ENCODE assay signal across 15 cellular contexts in genomic region chr10:36475746-36476145, GRCh38.
DNase-seq lines count a peak whose midpoint lies in the region; ATAC-seq and TF ChIP-seq lines count a peak whose summit lies in the region.
"Had no signal": no experiment of that assay in that cellular context is flagged by ENCODE, and none has a peak within 500 bp of the region (broad histone marks: within the 10 kb centered on the region; RNA-seq: fewer than 3 reads in every experiment).

No MANE protein-coding gene starts in this region.

- no peaks in the 10 kb centered on the region for H3K27me3 ChIP-seq in upper lobe of left lung

- POLR2A ChIA-PET in HEK293 (lab: Yijun Ruan, JAX) = no interaction called here

- H3K9me3 ChIP-seq in HEK293 (ENCODE audit: control insufficient read depth, insufficient read depth, low read depth, low read length) (no peaks in the 10 kb centered on the region), upper lobe of left lung (no peaks in the 10 kb centered on the region)
- H3K9me3 ChIP-seq: A549, HAP-1 had no signal

- no peak for TF ChIP-seq EP300 in upper lobe of left lung (IDR thresholded peaks at IDR 0.05)

- DNase-seq in NCI-H460 (ENCODE audit: extremely low read depth, low read depth) (peak; percentile 71), epithelial cell of esophagus (ENCODE audit: low read depth) (peak; percentile 30), upper lobe of left lung (no peak), hippocampal formation (lab: John Stamatoyannopoulos, UW) (no peak)
- DNase-seq: CD8-positive, alpha-beta T cell; COR-L47; DMS153; DMS79 treated with DMSO at 0.1 percent for 48 hours; EL; GOT3 had no signal

- H3K4me3 ChIP-seq in HEK293 (ENCODE audit: low read depth, low read length) (no peak overlapping the region), epithelial cell of esophagus (ENCODE audit: low read length) (no peak overlapping the region), upper lobe of left lung (no peak overlapping the region)
- H3K4me3 ChIP-seq: A549, HAP-1 had no signal

- no peak for ATAC-seq in HG02588 (IDR thresholded peaks at IDR 0.05; ENCODE audit: unreplicated experiment)
- ATAC-seq in upper lobe of left lung (ENCODE audit: low FRiP score in 2 of 2) = no peak
- ATAC-seq: A549; CD8-positive, alpha-beta T cell had no signal

- H3K36me3 ChIP-seq in HEK293 (ENCODE audit: control insufficient read depth in 2 of 2, insufficient read depth in 1 of 2, low read length in 2 of 2) (no peaks in the 10 kb centered on the region), upper lobe of left lung (no peaks in the 10 kb centered on the region)
- H3K36me3 ChIP-seq: HAP-1 had no signal

- no peak overlapping the region for H3K27ac ChIP-seq in HEK293 (ENCODE audit: extremely low read depth, low read depth, low read length)
- H3K27ac ChIP-seq in upper lobe of left lung = no peak overlapping the region
- H3K27ac ChIP-seq: A549, HL-60 had no signal

- H3K4me1 ChIP-seq in HEK293 (ENCODE audit: control insufficient read depth, insufficient read depth, low read length) = no peaks in the 10 kb centered on the region
- no peaks in the 10 kb centered on the region for H3K4me1 ChIP-seq in upper lobe of left lung
- H3K4me1 ChIP-seq: A549, HAP-1 had no signal

- 97 to 100% methylated on average over 1 of the region's 1 CpG for WGBS in upper lobe of left lung, 2 donors

- CTCF ChIA-PET in HEK293 (lab: Yijun Ruan, JAX) = no interaction called here

- no peak for TF ChIP-seq POLR2A in upper lobe of left lung (IDR thresholded peaks at IDR 0.05)

- no peak for TF ChIP-seq CTCF in HEK293 (tag by site-specific recombination; IDR thresholded peaks at IDR 0.05)
- TF ChIP-seq CTCF in epithelial cell of esophagus (IDR thresholded peaks at IDR 0.05; ENCODE audit: insufficient read depth, low read depth, low read length, missing control alignments) = no peak
- no peak for TF ChIP-seq CTCF in upper lobe of left lung (IDR thresholded peaks at IDR 0.05)

TF ChIP-seq in HEK293, 187 proteins besides CTCF, POLR2A, EP300 and RAD21:
- TF ChIP-seq ZNF398 (tag by site-specific recombination; IDR thresholded peaks at IDR 0.05) = no peak
- 0 out of 2 replicates have a peak, but pooled peaks have one; percentile 17 for TF ChIP-seq ZNF157 (tag by site-specific recombination; IDR thresholded peaks at IDR 0.05)

Comparison
In these comparisons a context has a peak if more than half of its experiments do, and no peak if none do; other contexts are left out.
1. DNase-seq: peak in NCI-H460 (single experiment) and epithelial cell of esophagus (single experiment); none in upper lobe of left lung (0 of 2) and hippocampal formation (0 of 2).